ENCODE assay signal across 8 cellular contexts in the genomic region with DNA sequence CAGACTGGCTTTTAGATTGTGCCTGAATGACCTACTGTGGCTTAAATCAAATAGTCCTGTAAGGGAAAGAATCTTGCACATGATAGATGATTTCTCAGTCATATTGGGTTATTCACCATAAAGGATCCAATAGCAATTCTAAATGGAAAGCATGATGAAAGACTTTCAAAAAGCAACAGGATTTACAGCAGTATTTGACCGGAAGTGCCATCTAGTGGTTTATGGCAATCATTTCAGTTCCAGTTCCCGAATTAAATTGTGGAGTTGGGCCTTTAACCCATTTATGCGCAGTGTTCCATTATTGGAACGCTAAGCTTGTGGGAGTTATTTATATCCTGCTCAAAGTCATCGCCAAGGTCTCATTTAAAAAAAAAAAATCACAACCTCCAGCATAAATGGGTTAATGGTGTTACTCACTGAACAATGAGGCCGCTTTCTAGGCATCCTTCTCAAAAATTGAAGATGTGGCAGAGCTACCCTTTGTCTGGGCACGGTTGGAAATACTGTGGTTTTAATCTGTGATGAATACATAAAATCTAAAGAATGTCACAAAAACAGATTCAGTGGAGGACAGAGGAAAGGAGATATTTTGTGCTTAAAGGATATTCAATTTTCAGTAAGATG.
DNase-seq lines count a peak whose midpoint lies in the region; ATAC-seq and TF ChIP-seq lines count a peak whose summit lies in the region.

No MANE protein-coding gene starts in this region.

- H3K9me3 Mint-ChIP-seq in nephron = no peaks in the 10 kb centered on the region

- peak overlapping the region in 1 of 3 experiments; percentile 6 for H3K27ac Mint-ChIP-seq in nephron

- POLR2A ChIA-PET in HEK293T (lab: Yijun Ruan, JAX) (interaction anchor here (0.8 kb wide), 1 partner anchor 111 kb away, joined by 3 read pairs; a partner anchor contains a TSS), OCI-LY7 (lab: Charles Lee) (no interaction called here)

- peak; percentile 41 for DNase-seq in HEK293T (ENCODE audit: extremely low spot score)
- DNase-seq in OCI-LY7 (ENCODE audit: low spot score) = peak; percentile 45
- DNase-seq in epithelial cell of esophagus (ENCODE audit: low read depth) = peak; percentile 70
- DNase-seq in GOT3 (lab: John Stamatoyannopoulos, UW) = no peak

- peaks cover 28% of the 10 kb centered on the region for H3K36me3 Mint-ChIP-seq in nephron (ENCODE audit: low read depth)

- intact Hi-C loops in OCI-LY7 (cut with micrococcal nuclease; ENCODE audit: unreplicated experiment) = no loop called here

- H3K4me3 Mint-ChIP-seq in nephron = no peak overlapping the region

- ATAC-seq in GM19035 (IDR thresholded peaks at IDR 0.05; ENCODE audit: unreplicated experiment) (no peak), GM18909 (IDR thresholded peaks at IDR 0.05; ENCODE audit: poor library complexity, unreplicated experiment) (no peak)

- no peak overlapping the region for H3K4me3 ChIP-seq in OCI-LY7 (ENCODE audit: low read depth, low read length, poor library complexity, severe bottlenecking)
- H3K4me3 ChIP-seq in epithelial cell of esophagus (ENCODE audit: low read length) = no peak overlapping the region

- H3K4me1 ChIP-seq in OCI-LY7 (ENCODE audit: insufficient read depth, low read length, poor library complexity, severe bottlenecking) = no peaks in the 10 kb centered on the region

- no peaks in the 10 kb centered on the region for H3K9me2 ChIP-seq in OCI-LY7 (ENCODE audit: insufficient read depth, low read length)

- CTCF ChIA-PET in HEK293T (lab: Yijun Ruan, JAX) (interaction anchor here (0.6 to 1.1 kb wide), 3 partner anchors 134 to 211 kb away, joined by 3 read pairs; no protein-coding TSS in a partner anchor), OCI-LY7 (lab: Charles Lee; ENCODE audit: unreplicated experiment) (no interaction called here)

- no peak overlapping the region for H3K4me2 ChIP-seq in OCI-LY7 (ENCODE audit: low read length)

- no peak overlapping the region for H2AFZ ChIP-seq in OCI-LY7 (ENCODE audit: low read length)

- peaks cover 16% of the 10 kb centered on the region for H3K4me1 Mint-ChIP-seq in nephron

- no peaks in the 10 kb centered on the region for H3K36me3 ChIP-seq in OCI-LY7 (ENCODE audit: insufficient read depth, low read length)

- H3K27me3 Mint-ChIP-seq in nephron (ENCODE audit: low read depth) = no peaks in the 10 kb centered on the region

- no peak overlapping the region for H3K27ac ChIP-seq in C4-2B
- H3K27ac ChIP-seq in OCI-LY7 (ENCODE audit: low read depth, low read length, poor library complexity, severe bottlenecking) = no peak overlapping the region

- TF ChIP-seq CTCF in C4-2B (conservative IDR thresholded peaks at IDR 0.05) (peak; percentile 80), OCI-LY7 (conservative IDR thresholded peaks at IDR 0.05; ENCODE audit: low read length) (peak; percentile 73), epithelial cell of esophagus (IDR thresholded peaks at IDR 0.05; ENCODE audit: insufficient read depth, low read depth, low read length, missing control alignments) (peak; percentile 71), nephron (IDR thresholded peaks at IDR 0.05; ENCODE audit: unreplicated experiment in 3 of 3) (peak; percentile 49 to 56 (median 52))

- BruUV-seq in OCI-LY7 (replicated peaks; lab: Mats Ljungman, UMichigan) = no TSS peak

- H3K79me2 ChIP-seq in OCI-LY7 (ENCODE audit: insufficient read depth, low read depth, low read length) = no peaks in the 10 kb centered on the region

- H3K9me3 ChIP-seq in OCI-LY7 (ENCODE audit: low read length) = no peaks in the 10 kb centered on the region

- H4K20me1 ChIP-seq in OCI-LY7 (ENCODE audit: insufficient read depth, low read length) = no peaks in the 10 kb centered on the region

TF ChIP-seq in HEK293T, 16 proteins besides CTCF, POLR2A, EP300 and RAD21:
- no peak for TF ChIP-seq SUZ12 (IDR thresholded peaks at IDR 0.05)
- TF ChIP-seq ZNF384 (IDR thresholded peaks at IDR 0.05) = no peak
- no peak for TF ChIP-seq L3MBTL2 (conservative IDR thresholded peaks at IDR 0.05)
- no peak for TF ChIP-seq BHLHE40 (IDR thresholded peaks at IDR 0.05; ENCODE audit: borderline replicate concordance)
- TF ChIP-seq TARDBP (IDR thresholded peaks at IDR 0.05) = no peak
- TF ChIP-seq ARNT (IDR thresholded peaks at IDR 0.05) = no peak
- no peak for TF ChIP-seq HDGF (IDR thresholded peaks at IDR 0.05; ENCODE audit: borderline replicate concordance)
- no peak for TF ChIP-seq CTBP1 (IDR thresholded peaks at IDR 0.05; ENCODE audit: borderline replicate concordance)
- TF ChIP-seq NFRKB (IDR thresholded peaks at IDR 0.05) = no peak
- TF ChIP-seq, protein P1, sequence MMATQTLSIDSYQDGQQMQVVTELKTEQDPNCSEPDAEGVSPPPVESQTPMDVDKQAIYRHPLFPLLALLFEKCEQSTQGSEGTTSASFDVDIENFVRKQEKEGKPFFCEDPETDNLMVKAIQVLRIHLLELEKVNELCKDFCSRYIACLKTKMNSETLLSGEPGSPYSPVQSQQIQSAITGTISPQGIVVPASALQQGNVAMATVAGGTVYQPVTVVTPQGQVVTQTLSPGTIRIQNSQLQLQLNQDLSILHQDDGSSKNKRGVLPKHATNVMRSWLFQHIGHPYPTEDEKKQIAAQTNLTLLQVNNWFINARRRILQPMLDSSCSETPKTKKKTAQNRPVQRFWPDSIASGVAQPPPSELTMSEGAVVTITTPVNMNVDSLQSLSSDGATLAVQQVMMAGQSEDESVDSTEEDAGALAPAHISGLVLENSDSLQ (IDR thresholded peaks at IDR 0.05) = no peak
- TF ChIP-seq FOXK2 (IDR thresholded peaks at IDR 0.05) = no peak
- no peak for TF ChIP-seq ELF4 (IDR thresholded peaks at IDR 0.05)
- no peak for TF ChIP-seq LEF1 (IDR thresholded peaks at IDR 0.05; ENCODE audit: borderline replicate concordance)
- no peak for TF ChIP-seq SP1 (IDR thresholded peaks at IDR 0.05)
- no peak for TF ChIP-seq FOXA1 (IDR thresholded peaks at IDR 0.05)
- no peak for TF ChIP-seq FOXM1 (IDR thresholded peaks at IDR 0.05; ENCODE audit: borderline replicate concordance)
